In the genomic region with DNA sequence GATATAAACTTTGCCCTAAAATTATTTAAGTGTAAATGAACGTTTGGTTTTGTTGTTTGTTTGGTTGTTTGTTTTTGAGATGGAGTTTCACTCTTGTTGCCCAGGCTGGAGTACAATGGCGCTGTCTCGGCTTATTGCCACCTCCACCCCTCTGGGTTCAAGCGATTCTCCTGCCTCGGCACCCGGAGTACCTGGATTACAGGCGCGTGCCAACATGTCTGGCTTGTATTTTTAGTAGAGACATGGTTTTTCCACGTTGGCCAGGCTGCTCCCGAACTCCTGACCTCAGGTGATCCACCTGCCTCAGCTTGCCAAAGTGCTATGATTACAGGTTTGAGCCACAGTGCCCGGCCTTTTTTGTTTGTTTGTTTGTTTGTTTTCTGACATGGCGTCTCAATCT, we compare ENCODE assay signal across 1 cellular context.
TF ChIP-seq lines count a peak whose summit lies in the region.

No MANE protein-coding gene starts in this region.

TF ChIP-seq in HCT116, 20 proteins besides CTCF, POLR2A, EP300 and RAD21 (continued from another document):
- TF ChIP-seq, protein P1, sequence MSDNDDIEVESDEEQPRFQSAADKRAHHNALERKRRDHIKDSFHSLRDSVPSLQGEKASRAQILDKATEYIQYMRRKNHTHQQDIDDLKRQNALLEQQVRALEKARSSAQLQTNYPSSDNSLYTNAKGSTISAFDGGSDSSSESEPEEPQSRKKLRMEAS (IDR thresholded peaks at IDR 0.05) = no peak
- TF ChIP-seq CEBPB (IDR thresholded peaks at IDR 0.05; ENCODE audit: low read depth) (no peak), CBX3 (IDR thresholded peaks at IDR 0.05; ENCODE audit: low read depth) (no peak), EZH2phosphoT487 (IDR thresholded peaks at IDR 0.05; ENCODE audit: borderline replicate concordance) (no peak), TCF7L2 (IDR thresholded peaks at IDR 0.05; ENCODE audit: borderline replicate concordance, extremely low read depth, insufficient read depth, insufficient read length) (no peak), SIN3A (IDR thresholded peaks at IDR 0.05; ENCODE audit: low read depth) (no peak), ZNF274 (IDR thresholded peaks at IDR 0.05; ENCODE audit: low read depth, low read length) (no peak), YY1 (IDR thresholded peaks at IDR 0.05; ENCODE audit: extremely low read depth, insufficient replicate concordance, low read depth, low read length) (no peak), SRF (IDR thresholded peaks at IDR 0.05; ENCODE audit: low read depth) (no peak), FOSL1 (IDR thresholded peaks at IDR 0.05; ENCODE audit: low read depth) (no peak), ELF1 (IDR thresholded peaks at IDR 0.05; ENCODE audit: borderline replicate concordance, low read depth) (no peak), EZH2 (IDR thresholded peaks at IDR 0.05) (no peak), EGR1 (IDR thresholded peaks at IDR 0.05; ENCODE audit: low read depth) (no peak), POLR2AphosphoS5 (IDR thresholded peaks at IDR 0.05; ENCODE audit: low read depth, low read length) (no peak), SP1 (IDR thresholded peaks at IDR 0.05; ENCODE audit: low read depth) (no peak)
- TF ChIP-seq, protein P2, sequence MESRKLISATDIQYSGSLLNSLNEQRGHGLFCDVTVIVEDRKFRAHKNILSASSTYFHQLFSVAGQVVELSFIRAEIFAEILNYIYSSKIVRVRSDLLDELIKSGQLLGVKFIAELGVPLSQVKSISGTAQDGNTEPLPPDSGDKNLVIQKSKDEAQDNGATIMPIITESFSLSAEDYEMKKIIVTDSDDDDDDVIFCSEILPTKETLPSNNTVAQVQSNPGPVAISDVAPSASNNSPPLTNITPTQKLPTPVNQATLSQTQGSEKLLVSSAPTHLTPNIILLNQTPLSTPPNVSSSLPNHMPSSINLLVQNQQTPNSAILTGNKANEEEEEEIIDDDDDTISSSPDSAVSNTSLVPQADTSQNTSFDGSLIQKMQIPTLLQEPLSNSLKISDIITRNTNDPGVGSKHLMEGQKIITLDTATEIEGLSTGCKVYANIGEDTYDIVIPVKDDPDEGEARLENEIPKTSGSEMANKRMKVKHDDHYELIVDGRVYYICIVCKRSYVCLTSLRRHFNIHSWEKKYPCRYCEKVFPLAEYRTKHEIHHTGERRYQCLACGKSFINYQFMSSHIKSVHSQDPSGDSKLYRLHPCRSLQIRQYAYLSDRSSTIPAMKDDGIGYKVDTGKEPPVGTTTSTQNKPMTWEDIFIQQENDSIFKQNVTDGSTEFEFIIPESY (IDR thresholded peaks at IDR 0.05; ENCODE audit: extremely low read depth, insufficient replicate concordance, low read length) = no peak
- TF ChIP-seq, protein P3, sequence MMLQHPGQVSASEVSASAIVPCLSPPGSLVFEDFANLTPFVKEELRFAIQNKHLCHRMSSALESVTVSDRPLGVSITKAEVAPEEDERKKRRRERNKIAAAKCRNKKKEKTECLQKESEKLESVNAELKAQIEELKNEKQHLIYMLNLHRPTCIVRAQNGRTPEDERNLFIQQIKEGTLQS (IDR thresholded peaks at IDR 0.05) = no peak
